ENCODE assay signal across 14 cellular contexts in the genomic region with DNA sequence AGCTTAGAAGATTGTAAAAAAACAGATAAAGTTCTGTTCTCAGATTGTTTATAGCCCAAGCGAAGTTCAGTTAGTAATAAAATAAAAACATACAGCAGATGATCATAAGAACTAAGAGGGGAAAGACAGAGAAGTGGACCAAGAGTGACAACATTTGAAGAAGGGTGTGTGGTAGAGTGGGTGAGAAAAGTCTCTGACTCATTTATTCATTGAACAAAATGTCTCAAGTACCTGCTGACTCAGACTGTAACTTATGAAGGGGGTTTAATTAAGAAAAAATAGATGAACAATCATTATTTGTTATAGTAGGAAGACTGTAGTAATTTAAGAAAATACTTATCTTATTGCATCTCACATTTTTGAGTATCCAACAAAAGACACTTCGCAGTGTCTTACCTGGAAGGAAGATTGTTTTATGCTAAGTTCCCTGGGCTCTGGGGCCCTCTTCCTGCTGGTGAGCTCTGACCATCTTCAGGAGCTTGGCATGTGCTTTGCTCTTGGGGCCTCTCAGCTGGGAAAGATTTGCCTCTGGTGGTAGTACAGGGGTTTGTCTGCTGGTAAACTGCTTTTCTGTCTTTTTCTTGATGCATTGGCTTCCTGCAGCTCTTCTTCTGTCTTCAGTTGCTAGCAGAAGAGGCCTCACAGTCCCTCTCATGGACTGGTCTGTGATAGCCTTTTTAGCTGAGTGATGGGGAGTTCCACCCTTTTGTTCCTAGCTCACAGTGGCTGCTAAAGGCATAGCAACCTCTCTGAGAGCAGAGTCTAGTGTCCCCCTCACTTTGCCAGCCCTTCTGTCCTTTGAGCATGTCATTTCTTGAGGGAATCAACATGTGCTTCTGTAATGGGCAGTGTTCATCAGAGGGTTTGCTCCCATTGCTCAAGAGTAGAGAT. TPM values are rescaled to one million over a fixed set of nuclear protein-coding genes. Genes with fewer than 3 reads are reported as not detected.
DNase-seq lines count a peak whose midpoint lies in the region; ATAC-seq, FAIRE-seq and TF ChIP-seq lines count a peak whose summit lies in the region.
"Had no signal": no experiment of that assay in that cellular context is flagged by ENCODE, and none has a peak within 500 bp of the region (broad histone marks: within the 10 kb centered on the region; RNA-seq: fewer than 3 reads in every experiment).

No MANE protein-coding gene starts in this region.

- H3K9me3 Mint-ChIP-seq in immature natural killer cell = peaks cover 0 to 2% (median 0%) of the 10 kb centered on the region in 6 donors

- peaks cover 0 to 5% (median 4%) of the 10 kb centered on the region in 3 donors for H3K27me3 Mint-ChIP-seq in immature natural killer cell (ENCODE audit: low read depth in 3 of 3)

- no peaks in the 10 kb centered on the region for H3K4me1 Mint-ChIP-seq in immature natural killer cell
- H3K4me1 Mint-ChIP-seq: CD4-positive, CD25-positive, alpha-beta regulatory T cell had no signal

- TF ChIP-seq CTCF in right atrium auricular region (IDR thresholded peaks at IDR 0.05) = peak in 1 of 2 donors; percentile 15

- ATAC-seq in left ventricle myocardium superior (no peak), HG03520 (IDR thresholded peaks at IDR 0.05; ENCODE audit: unreplicated experiment) (peak; percentile 68)
- ATAC-seq: pancreas had no signal

- H3K4me3 ChIP-seq in right atrium auricular region = no peak overlapping the region
- H3K4me3 ChIP-seq: cardiac muscle cell, pancreas had no signal

- no peaks in the 10 kb centered on the region for H3K27me3 ChIP-seq in right atrium auricular region
- H3K27me3 ChIP-seq: cardiac muscle cell, pancreas had no signal

- no peaks in the 10 kb centered on the region for H3K36me3 Mint-ChIP-seq in immature natural killer cell
- H3K36me3 Mint-ChIP-seq: CD4-positive, CD25-positive, alpha-beta regulatory T cell had no signal

- CTCF ChIA-PET in HEK293T (lab: Yijun Ruan, JAX) = interaction anchor here (0.6 to 0.7 kb wide), 2 partner anchors 155 to 444 kb away, joined by 3 to 4 read pairs; no protein-coding TSS in a partner anchor

- POLR2A ChIA-PET in HEK293T (lab: Yijun Ruan, JAX) = no interaction called here

- H3K27ac Mint-ChIP-seq in immature natural killer cell = no peak overlapping the region

- intact Hi-C loops in left ventricle myocardium superior (cut with micrococcal nuclease) = no loop called here

- no peak for FAIRE-seq in urothelium cell line (lab: Jason Lieb, UNC)
- FAIRE-seq: pancreas had no signal

- H3K4me1 ChIP-seq in right atrium auricular region = peaks cover 0 to 19% of the 10 kb centered on the region in 2 donors
- H3K4me1 ChIP-seq: pancreas had no signal

- peak overlapping the region; percentile 18 to 70 for H3K27ac ChIP-seq in right atrium auricular region
- no peak overlapping the region for H3K27ac ChIP-seq in epithelial cell of prostate
- H3K27ac ChIP-seq: cardiac muscle cell, pancreas had no signal

- H3K4me3 Mint-ChIP-seq in immature natural killer cell = no peak overlapping the region
- H3K4me3 Mint-ChIP-seq: CD4-positive, CD25-positive, alpha-beta regulatory T cell had no signal

- DNase-seq in right atrium auricular region (ENCODE audit: low spot score) = no peak
- no peak for DNase-seq in left ventricle myocardium superior
- peak; percentile 5 for DNase-seq in epithelial cell of prostate (ENCODE audit: low read depth, low spot score)
- DNase-seq in urothelium cell line (ENCODE audit: low spot score) = peak; percentile 27
- DNase-seq in HEK293T (ENCODE audit: extremely low spot score) = no peak
- no peak for DNase-seq in immature natural killer cell
- DNase-seq in CD1c-positive myeloid dendritic cell (ENCODE audit: extremely low spot score) = no peak
- DNase-seq: CD4-positive, CD25-positive, alpha-beta regulatory T cell; hippocampal formation; IMR-90; NCI-H69; pancreas had no signal

- no peaks in the 10 kb centered on the region for H3K9me3 ChIP-seq in right atrium auricular region
- H3K9me3 ChIP-seq: pancreas had no signal

- H3K36me3 ChIP-seq in right atrium auricular region = no peaks in the 10 kb centered on the region
- H3K36me3 ChIP-seq: cardiac muscle cell, pancreas had no signal

TF ChIP-seq in HEK293T, 16 proteins besides CTCF, POLR2A, EP300 and RAD21:
- no peak for TF ChIP-seq BHLHE40 (IDR thresholded peaks at IDR 0.05; ENCODE audit: borderline replicate concordance)
- TF ChIP-seq SUZ12 (IDR thresholded peaks at IDR 0.05) = no peak
- no peak for TF ChIP-seq FOXK2 (IDR thresholded peaks at IDR 0.05)
- TF ChIP-seq L3MBTL2 (conservative IDR thresholded peaks at IDR 0.05) = no peak
- TF ChIP-seq, protein P1, sequence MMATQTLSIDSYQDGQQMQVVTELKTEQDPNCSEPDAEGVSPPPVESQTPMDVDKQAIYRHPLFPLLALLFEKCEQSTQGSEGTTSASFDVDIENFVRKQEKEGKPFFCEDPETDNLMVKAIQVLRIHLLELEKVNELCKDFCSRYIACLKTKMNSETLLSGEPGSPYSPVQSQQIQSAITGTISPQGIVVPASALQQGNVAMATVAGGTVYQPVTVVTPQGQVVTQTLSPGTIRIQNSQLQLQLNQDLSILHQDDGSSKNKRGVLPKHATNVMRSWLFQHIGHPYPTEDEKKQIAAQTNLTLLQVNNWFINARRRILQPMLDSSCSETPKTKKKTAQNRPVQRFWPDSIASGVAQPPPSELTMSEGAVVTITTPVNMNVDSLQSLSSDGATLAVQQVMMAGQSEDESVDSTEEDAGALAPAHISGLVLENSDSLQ (IDR thresholded peaks at IDR 0.05) = no peak
- TF ChIP-seq ZNF384 (IDR thresholded peaks at IDR 0.05) = no peak
- TF ChIP-seq LEF1 (IDR thresholded peaks at IDR 0.05; ENCODE audit: borderline replicate concordance) = no peak
- TF ChIP-seq SP1 (IDR thresholded peaks at IDR 0.05) = no peak
- no peak for TF ChIP-seq FOXA1 (IDR thresholded peaks at IDR 0.05)
TF ChIP-seq in HEK293T: peak in this region for 0.

RNA-seq across cellular contexts. Expression of gene GAP43, which starts 44.1 kb away (rescaled TPM):
- total RNA-seq in right atrium auricular region = 1 to 10 TPM in 1 of 2 donors, under 1 TPM in 1; 0.47 to 1.7 TPM
- 0.25 TPM for total RNA-seq in left ventricle myocardium superior
- not detected for polyA plus RNA-seq in immature natural killer cell
- total RNA-seq: CD4-positive, CD25-positive, alpha-beta regulatory T cell had no signal
- polyA plus RNA-seq: CD4-positive, CD25-positive, alpha-beta regulatory T cell had no signal

Comparison
In these comparisons a context has a peak if more than half of its experiments do, and no peak if none do; other contexts are left out.
1. DNase-seq: peak in epithelial cell of prostate (single experiment) and urothelium cell line (single experiment); none in right atrium auricular region (single experiment), left ventricle myocardium superior (single experiment), HEK293T (single experiment), immature natural killer cell (0 of 3) and CD1c-positive myeloid dendritic cell (single experiment).